ENCODE assay signal across 13 cellular contexts in genomic region chr4:3657917-3658913, GRCh38.
DNase-seq lines count a peak whose midpoint lies in the region; ATAC-seq and TF ChIP-seq lines count a peak whose summit lies in the region.
"Had no signal": no experiment of that assay in that cellular context is flagged by ENCODE, and none has a peak within 500 bp of the region (broad histone marks: within the 10 kb centered on the region; RNA-seq: fewer than 3 reads in every experiment).

No MANE protein-coding gene starts in this region.

- ATAC-seq in activated naive CD8-positive, alpha-beta T cell treated with anti-CD3 and anti-CD28 coated beads, Interleukin-2, amount 50 U/mL, for 24 hours, result no peak
- no peak for ATAC-seq in HG03280 (IDR thresholded peaks at IDR 0.05; ENCODE audit: unreplicated experiment)

- no peaks in the 10 kb centered on the region for H3K27me3 ChIP-seq in H7 (ENCODE audit: control insufficient read depth, insufficient read depth, low read length)

- peak; percentile 48 for DNase-seq in COLO668 (lab: John Stamatoyannopoulos, UW; ENCODE audit: unreplicated experiment)
- peak; percentile 15 for DNase-seq in LHCN-M2 (ENCODE audit: low read depth)
- DNase-seq in chondrocyte (ENCODE audit: low spot score), result no peak
- no peak for DNase-seq in progenitor cell of endocrine pancreas (ENCODE audit: low spot score, unreplicated experiment)
- no peak for DNase-seq in activated naive CD8-positive, alpha-beta T cell treated with anti-CD3 and anti-CD28 coated beads, Interleukin-2, amount 50 U/mL, for 24 hours
- no peak for DNase-seq in H7
- DNase-seq in osteocyte (ENCODE audit: extremely low spot score, unreplicated experiment), result no peak
- DNase-seq: activated B cell treated with CpG ODN at 0.5 μM for 24 hours, mesendoderm, NCI-H1436 had no signal

- peaks cover 16% of the 10 kb centered on the region for H3K4me1 Mint-ChIP-seq in chondrocyte (ENCODE audit: low read depth)
- no peaks in the 10 kb centered on the region for H3K4me1 Mint-ChIP-seq in progenitor cell of endocrine pancreas (ENCODE audit: low read depth)
- no peaks in the 10 kb centered on the region for H3K4me1 Mint-ChIP-seq in activated naive CD8-positive, alpha-beta T cell treated with anti-CD3 and anti-CD28 coated beads, Interleukin-2, amount 50 U/mL, for 24 hours
- no peaks in the 10 kb centered on the region for H3K4me1 Mint-ChIP-seq in osteocyte (ENCODE audit: unreplicated experiment)

- H3K4me3 ChIP-seq in H7 (ENCODE audit: insufficient read depth, low read depth, low read length), result no peak overlapping the region
- H3K4me3 ChIP-seq: skin epidermis had no signal

- H3K4me3 Mint-ChIP-seq in chondrocyte (ENCODE audit: unreplicated experiment), result no peak overlapping the region
- H3K4me3 Mint-ChIP-seq in progenitor cell of endocrine pancreas (ENCODE audit: low read depth), result no peak overlapping the region
- H3K4me3 Mint-ChIP-seq in activated naive CD8-positive, alpha-beta T cell treated with anti-CD3 and anti-CD28 coated beads, Interleukin-2, amount 50 U/mL, for 24 hours, result no peak overlapping the region
- no peak overlapping the region for H3K4me3 Mint-ChIP-seq in osteocyte (ENCODE audit: unreplicated experiment)
- H3K4me3 Mint-ChIP-seq: activated B cell treated with CpG ODN at 0.5 μM for 24 hours; dendritic cell treated with granulocyte-macrophage colony-stimulating factor and Interleukin-4, amounts not matched to agents 40 ng/mL and 50 ng/mL, for 4 days had no signal

- TF ChIP-seq CTCF in chondrocyte (IDR thresholded peaks at IDR 0.05) (no peak), progenitor cell of endocrine pancreas (IDR thresholded peaks at IDR 0.05; ENCODE audit: unreplicated experiment) (no peak), osteocyte (IDR thresholded peaks at IDR 0.05) (no peak)

- H3K36me3 ChIP-seq in H7 (replicated peaks; ENCODE audit: control insufficient read depth, insufficient read depth, low read length), result no peaks in the 10 kb centered on the region

- peaks cover 2% of the 10 kb centered on the region for H3K36me3 Mint-ChIP-seq in chondrocyte (ENCODE audit: low read depth)
- no peaks in the 10 kb centered on the region for H3K36me3 Mint-ChIP-seq in progenitor cell of endocrine pancreas (ENCODE audit: insufficient read depth)
- H3K36me3 Mint-ChIP-seq in activated naive CD8-positive, alpha-beta T cell treated with anti-CD3 and anti-CD28 coated beads, Interleukin-2, amount 50 U/mL, for 24 hours (ENCODE audit: low read depth), result no peaks in the 10 kb centered on the region
- no peaks in the 10 kb centered on the region for H3K36me3 Mint-ChIP-seq in osteocyte (ENCODE audit: unreplicated experiment)

- H3K27me3 Mint-ChIP-seq in chondrocyte (ENCODE audit: low read depth), result peaks cover 67% of the 10 kb centered on the region
- peaks cover 41% of the 10 kb centered on the region for H3K27me3 Mint-ChIP-seq in progenitor cell of endocrine pancreas
- peaks cover 18% of the 10 kb centered on the region for H3K27me3 Mint-ChIP-seq in activated naive CD8-positive, alpha-beta T cell treated with anti-CD3 and anti-CD28 coated beads, Interleukin-2, amount 50 U/mL, for 24 hours
- H3K27me3 Mint-ChIP-seq in osteocyte (ENCODE audit: unreplicated experiment), result peaks cover 34% of the 10 kb centered on the region

- no peaks in the 10 kb centered on the region for H3K9me3 Mint-ChIP-seq in chondrocyte (ENCODE audit: low read depth)
- no peaks in the 10 kb centered on the region for H3K9me3 Mint-ChIP-seq in progenitor cell of endocrine pancreas (ENCODE audit: low read depth)
- H3K9me3 Mint-ChIP-seq in activated naive CD8-positive, alpha-beta T cell treated with anti-CD3 and anti-CD28 coated beads, Interleukin-2, amount 50 U/mL, for 24 hours, result no peaks in the 10 kb centered on the region
- no peaks in the 10 kb centered on the region for H3K9me3 Mint-ChIP-seq in osteocyte (ENCODE audit: unreplicated experiment)
- H3K9me3 Mint-ChIP-seq: activated B cell treated with CpG ODN at 0.5 μM for 24 hours; dendritic cell treated with granulocyte-macrophage colony-stimulating factor and Interleukin-4, amounts not matched to agents 40 ng/mL and 50 ng/mL, for 4 days had no signal

- H3K27ac Mint-ChIP-seq in chondrocyte (ENCODE audit: unreplicated experiment) (peak overlapping the region; percentile 75), progenitor cell of endocrine pancreas (peak overlapping the region; percentile 31), osteocyte (ENCODE audit: unreplicated experiment) (no peak overlapping the region)
- H3K27ac Mint-ChIP-seq in activated naive CD8-positive, alpha-beta T cell treated with anti-CD3 and anti-CD28 coated beads, Interleukin-2, amount 50 U/mL, for 24 hours, result no peak overlapping the region
- H3K27ac Mint-ChIP-seq: activated B cell treated with CpG ODN at 0.5 μM for 24 hours; dendritic cell treated with granulocyte-macrophage colony-stimulating factor and Interleukin-4, amounts not matched to agents 40 ng/mL and 50 ng/mL, for 4 days had no signal

Comparison
In these comparisons a context has a peak if more than half of its experiments do, and no peak if none do; other contexts are left out.
1. DNase-seq: peak in COLO668 (single experiment) and LHCN-M2 (single experiment); none in chondrocyte (single experiment), progenitor cell of endocrine pancreas (single experiment), activated naive CD8-positive, alpha-beta T cell treated with anti-CD3 and anti-CD28 coated beads, Interleukin-2, amount 50 U/mL, for 24 hours (single experiment), H7 (single experiment) and osteocyte (single experiment).
2. H3K27ac Mint-ChIP-seq: peak in chondrocyte (single experiment) and progenitor cell of endocrine pancreas (single experiment); none in activated naive CD8-positive, alpha-beta T cell treated with anti-CD3 and anti-CD28 coated beads, Interleukin-2, amount 50 U/mL, for 24 hours (single experiment) and osteocyte (single experiment).